In genomic region chr10:59808896-59809643, GRCh38 we compare ENCODE assay signal across 8 cellular contexts. TPM values are rescaled to one million over a fixed set of nuclear protein-coding genes. Genes with fewer than 3 reads are reported as not detected.
DNase-seq lines count a peak whose midpoint lies in the region; ATAC-seq lines count a peak whose summit lies in the region.

No MANE protein-coding gene starts in this region.

- peaks cover 38% of the 10 kb centered on the region for H3K36me3 Mint-ChIP-seq in memory B cell

- H3K27ac Mint-ChIP-seq in memory B cell = no peak overlapping the region

- no peaks in the 10 kb centered on the region for H3K27me3 Mint-ChIP-seq in memory B cell

- H3K4me3 Mint-ChIP-seq in memory B cell = no peak overlapping the region

- peaks cover 11% of the 10 kb centered on the region for H3K4me1 Mint-ChIP-seq in memory B cell

- DNase-seq in AG08396 (ENCODE audit: low spot score) (peak; percentile 52), NCI-H2081 (lab: John Stamatoyannopoulos, UW) (peak; percentile 23 to 54), dermis blood vessel endothelial cell (peak; percentile 84), memory B cell (ENCODE audit: low spot score in 2 of 2) (peak; percentile 24 to 46)
- DNase-seq in activated CD4-positive, alpha-beta T cell treated with anti-CD3 and anti-CD28 coated beads for 24 hours (ENCODE audit: low read depth in 2 of 2) = peak; percentile 69 to 71
- peak; percentile 65 for DNase-seq in stimulated activated CD8-positive, alpha-beta memory T cell treated with anti-CD3 and anti-CD28 coated beads, Interleukin-4, amount 100 ng/mL, for 24 hours (ENCODE audit: low read depth)

- peak; percentile 97 for ATAC-seq in GM18511 (IDR thresholded peaks at IDR 0.05; ENCODE audit: unreplicated experiment)
- ATAC-seq in HG02981 (IDR thresholded peaks at IDR 0.05; ENCODE audit: unreplicated experiment) = peak; percentile 91
- peak; percentile 74 for ATAC-seq in memory B cell (ENCODE audit: low read depth)

- H3K9me3 Mint-ChIP-seq in memory B cell = no peaks in the 10 kb centered on the region

RNA-seq across cellular contexts. Expression of gene MRLN, which starts 55.8 kb away (rescaled TPM):
- not detected in 2 replicates for total RNA-seq in dermis blood vessel endothelial cell

Comparison
In these comparisons a context has a peak if more than half of its experiments do, and no peak if none do; other contexts are left out.
1. Peak in every context shown above with its lines: DNase-seq and ATAC-seq.